Comparison of ENCODE assay signal across 8 cellular contexts in the genomic region with DNA sequence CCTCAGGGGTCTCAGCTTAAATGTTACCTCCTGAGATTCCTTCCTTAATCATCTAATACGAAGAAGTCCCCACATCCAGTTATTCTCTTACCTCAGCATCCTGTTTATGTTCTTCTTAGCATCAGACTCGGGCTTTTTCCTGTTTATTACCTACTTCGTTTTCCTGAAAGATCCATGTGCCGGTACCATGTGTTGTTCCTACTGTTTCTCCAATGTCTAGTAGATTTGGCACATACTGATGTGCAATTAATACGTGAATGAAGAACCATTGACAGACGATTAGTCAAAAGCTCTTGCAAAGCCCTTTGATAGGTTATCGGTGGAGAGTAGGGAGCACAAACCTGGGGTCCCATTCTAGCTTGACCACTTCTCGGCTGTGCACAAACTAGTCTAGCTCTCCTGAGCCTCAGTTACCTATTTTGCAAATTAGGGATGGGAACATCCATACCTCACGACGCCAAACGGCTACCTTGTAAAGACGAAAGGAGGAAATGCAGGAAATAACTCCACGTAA. TPM values are rescaled to one million over a fixed set of nuclear protein-coding genes. Genes with fewer than 3 reads are reported as not detected.
DNase-seq lines count a peak whose midpoint lies in the region; TF ChIP-seq lines count a peak whose summit lies in the region.

No MANE protein-coding gene starts in this region.

- DNase-seq in stimulated activated CD8-positive, alpha-beta memory T cell treated with anti-CD3 and anti-CD28 coated beads, Interleukin-7, amount 100 ng/mL, for 24 hours (ENCODE audit: low read depth), result peak; percentile 1
- DNase-seq in stimulated activated CD8-positive, alpha-beta memory T cell treated with anti-CD3 and anti-CD28 coated beads, Interleukin-4, amount 100 ng/mL, for 48 hours, result no peak
- DNase-seq in LNCaP clone FGC (ENCODE audit: low read depth), result no peak
- no peak for DNase-seq in brain microvascular endothelial cell
- no peak for DNase-seq in vagina (ENCODE audit: extremely low spot score in 2 of 2)
- no peak for DNase-seq in T1000 (lab: John Stamatoyannopoulos, UW)
- no peak for DNase-seq in GM19238 (ENCODE audit: insufficient read length, low spot score)

- WGBS in mesodermal cell (ENCODE audit: insufficient coverage in 2 of 2), 2 experiments, result 0 to 3% methylated on average over 10 of the region's 13 CpGs

- in situ Hi-C loops in brain microvascular endothelial cell (cut with HindIII; ENCODE audit: low pct_ligation_motif_present, low sequenced_read_pairs), result no loop called here

- H3K27ac ChIP-seq in brain microvascular endothelial cell, result peak overlapping the region; percentile 99
- peak overlapping the region; percentile 98 for H3K27ac ChIP-seq in mesodermal cell (ENCODE audit: low read depth, low read length, severe bottlenecking)
- H3K27ac ChIP-seq in vagina, result peak overlapping the region; percentile 83

- intact Hi-C loops in vagina (cut with DNase I), result loop anchor here (10.0 kb wide), 1 partner anchor 956 kb away; no protein-coding TSS in a partner anchor

- no peak for TF ChIP-seq POLR2A in vagina (IDR thresholded peaks at IDR 0.05)

- peak overlapping the region; percentile 90 for H3K4me3 ChIP-seq in LNCaP clone FGC (ENCODE audit: low read depth, low read length)
- peak overlapping the region; percentile 94 for H3K4me3 ChIP-seq in brain microvascular endothelial cell (ENCODE audit: low read depth, low read length)
- peak overlapping the region; percentile 97 for H3K4me3 ChIP-seq in mesodermal cell (ENCODE audit: extremely low read depth, insufficient read depth, low read length, poor library complexity, severe bottlenecking)
- H3K4me3 ChIP-seq in vagina, result peak overlapping the region; percentile 86 to 93

- peaks cover 10% of the 10 kb centered on the region for H3K4me1 ChIP-seq in mesodermal cell (ENCODE audit: control insufficient read depth, insufficient read depth, low read length, poor library complexity, severe bottlenecking)
- H3K4me1 ChIP-seq in vagina, result peaks cover 46% of the 10 kb centered on the region

- no peaks in the 10 kb centered on the region for H3K9me3 ChIP-seq in mesodermal cell (ENCODE audit: control insufficient read depth, low read length)
- H3K9me3 ChIP-seq in vagina, result no peaks in the 10 kb centered on the region

- TF ChIP-seq CTCF in LNCaP clone FGC (IDR thresholded peaks at IDR 0.05; ENCODE audit: control insufficient read depth, extremely low read depth, insufficient read depth) (no peak), brain microvascular endothelial cell (IDR thresholded peaks at IDR 0.05; ENCODE audit: low read depth, low read length, missing control alignments) (no peak), vagina (IDR thresholded peaks at IDR 0.05) (no peak)

- H3K36me3 ChIP-seq in brain microvascular endothelial cell (replicated peaks) (peaks cover 3% of the 10 kb centered on the region), mesodermal cell (ENCODE audit: control insufficient read depth, insufficient read depth, low read length) (peaks cover 42% of the 10 kb centered on the region), vagina (peaks cover 0 to 11% of the 10 kb centered on the region in 2 donors)

- H3K27me3 ChIP-seq in brain microvascular endothelial cell (replicated peaks) (no peaks in the 10 kb centered on the region), vagina (no peaks in the 10 kb centered on the region)

RNA-seq across cellular contexts. Expression of gene MAPKAPK5, which starts 0.7 kb away (rescaled TPM):
- 48.4 TPM for polyA plus RNA-seq in mesodermal cell (2013, experiment 1 of 2)
- 38.0 TPM for polyA plus RNA-seq in mesodermal cell (2013, experiment 2 of 2)
- 35.1 TPM for total RNA-seq in vagina
